ENCODE assay signal across 22 cellular contexts in genomic region chr5:159424123-159424522, GRCh38.
"Had no signal": no experiment of that assay in that cellular context is flagged by ENCODE, and none has a peak within 500 bp of the region (broad histone marks: within the 10 kb centered on the region; RNA-seq: fewer than 3 reads in every experiment).

No MANE protein-coding gene starts in this region.

- H3K9me3 Mint-ChIP-seq: activated CD4-positive, alpha-beta memory T cell treated with anti-CD3 and anti-CD28 coated beads for 36 hours; activated T-helper 2 cell treated with anti-CD3 and anti-CD28 coated beads, Interferon-gamma antibody, Interleukin-2, Interleukin-4, amounts not matched to agents 10 μg/mL and 5 μg/mL and 100 μg/mL, durations not matched to agents 14 hours and 24 hours and 36 hours; effector memory CD8-positive, alpha-beta T cell; nephron progenitor cell; stimulated activated naive CD8-positive, alpha-beta T cell treated with anti-CD3 and anti-CD28 coated beads, Interleukin-15, Interleukin-2, amounts not matched to agents 100 ng/mL and 50 ng/mL, for 24 hours; T-helper 2 cell treated with Interferon-gamma antibody and Interleukin-4, amounts not matched to agents 5 μg/mL and 100 μg/mL, for 36 hours; WTC11 had no signal

- H3K4me2 ChIP-seq: hepatocyte had no signal

- ATAC-seq: activated CD4-positive, alpha-beta T cell treated with anti-CD3 and anti-CD28 coated beads for 36 hours; activated CD8-positive, alpha-beta memory T cell treated with anti-CD3 and anti-CD28 coated beads, Interleukin-2, amount 10 ng/mL, durations not matched to agents 7 days and 5 days; body of pancreas; effector memory CD8-positive, alpha-beta T cell; left cardiac atrium; WTC11 had no signal

- DNase-seq: activated CD4-positive, alpha-beta memory T cell treated with anti-CD3 and anti-CD28 coated beads for 36 hours; activated CD4-positive, alpha-beta T cell treated with anti-CD3 and anti-CD28 coated beads for 36 hours; activated CD8-positive, alpha-beta memory T cell treated with anti-CD3 and anti-CD28 coated beads, Interleukin-2, amount 10 ng/mL, durations not matched to agents 7 days and 5 days; activated naive CD4-positive, alpha-beta T cell treated with Interleukin-2 at 50 U/mL for 16 hours; activated T-cell treated with anti-CD3 and anti-CD28 coated beads, Interleukin-2, amount 50 U/mL, for 1 hour; body of pancreas; caudate nucleus; effector memory CD8-positive, alpha-beta T cell; left cardiac atrium; nephron progenitor cell; nucleus accumbens; stimulated activated CD4-positive, alpha-beta T cell treated with anti-CD3 and anti-CD28 coated beads, Interleukin-2, amount 100 ng/mL, for 24 hours; transverse colon; uterus had no signal

- H3K27me3 ChIP-seq: body of pancreas, hepatocyte, right atrium auricular region, transverse colon, uterus had no signal

- H3K9me3 ChIP-seq: body of pancreas, prostate gland, right atrium auricular region, transverse colon, uterus had no signal

- H3K4me3 ChIP-seq: body of pancreas, hepatocyte, lung, prostate gland, right atrium auricular region, transverse colon, uterus had no signal

- H3K27me3 Mint-ChIP-seq: activated CD4-positive, alpha-beta memory T cell treated with anti-CD3 and anti-CD28 coated beads for 36 hours; effector memory CD8-positive, alpha-beta T cell; stimulated activated naive CD8-positive, alpha-beta T cell treated with anti-CD3 and anti-CD28 coated beads, Interleukin-15, Interleukin-2, amounts not matched to agents 100 ng/mL and 50 ng/mL, for 24 hours had no signal

- H3K36me3 ChIP-seq: prostate gland, right atrium auricular region, transverse colon, uterus had no signal

- H3K4me3 Mint-ChIP-seq: activated CD4-positive, alpha-beta memory T cell treated with anti-CD3 and anti-CD28 coated beads for 36 hours; activated CD4-positive, alpha-beta T cell treated with anti-CD3 and anti-CD28 coated beads for 36 hours; activated CD8-positive, alpha-beta memory T cell treated with anti-CD3 and anti-CD28 coated beads, Interleukin-2, amount 10 ng/mL, durations not matched to agents 7 days and 5 days; effector memory CD8-positive, alpha-beta T cell; nephron progenitor cell; stimulated activated naive CD8-positive, alpha-beta T cell treated with anti-CD3 and anti-CD28 coated beads, Interleukin-15, Interleukin-2, amounts not matched to agents 100 ng/mL and 50 ng/mL, for 24 hours; T-helper 2 cell treated with Interferon-gamma antibody and Interleukin-4, amounts not matched to agents 5 μg/mL and 100 μg/mL, for 36 hours; WTC11 had no signal

- H3K27ac ChIP-seq: body of pancreas, hepatocyte, prostate gland, right atrium auricular region, transverse colon, uterus had no signal

- H3K79me2 ChIP-seq: hepatocyte had no signal

- H3K4me1 Mint-ChIP-seq: nephron progenitor cell had no signal

- H2AFZ ChIP-seq: hepatocyte had no signal

- H3K27ac Mint-ChIP-seq: activated CD4-positive, alpha-beta memory T cell treated with anti-CD3 and anti-CD28 coated beads for 36 hours; activated CD4-positive, alpha-beta T cell treated with anti-CD3 and anti-CD28 coated beads for 36 hours; activated CD8-positive, alpha-beta memory T cell treated with anti-CD3 and anti-CD28 coated beads, Interleukin-2, amount 10 ng/mL, durations not matched to agents 7 days and 5 days; activated T-helper 2 cell treated with anti-CD3 and anti-CD28 coated beads, Interferon-gamma antibody, Interleukin-2, Interleukin-4, amounts not matched to agents 10 μg/mL and 5 μg/mL and 100 μg/mL, durations not matched to agents 14 hours and 24 hours and 36 hours; nephron progenitor cell; stimulated activated naive CD8-positive, alpha-beta T cell treated with anti-CD3 and anti-CD28 coated beads, Interleukin-15, Interleukin-2, amounts not matched to agents 100 ng/mL and 50 ng/mL, for 24 hours; T-helper 2 cell treated with Interferon-gamma antibody and Interleukin-4, amounts not matched to agents 5 μg/mL and 100 μg/mL, for 36 hours; WTC11 had no signal

- H3K4me1 ChIP-seq: body of pancreas, prostate gland, right atrium auricular region, transverse colon, uterus had no signal
